Comparison of ENCODE assay signal across 12 cellular contexts in the genomic region with DNA sequence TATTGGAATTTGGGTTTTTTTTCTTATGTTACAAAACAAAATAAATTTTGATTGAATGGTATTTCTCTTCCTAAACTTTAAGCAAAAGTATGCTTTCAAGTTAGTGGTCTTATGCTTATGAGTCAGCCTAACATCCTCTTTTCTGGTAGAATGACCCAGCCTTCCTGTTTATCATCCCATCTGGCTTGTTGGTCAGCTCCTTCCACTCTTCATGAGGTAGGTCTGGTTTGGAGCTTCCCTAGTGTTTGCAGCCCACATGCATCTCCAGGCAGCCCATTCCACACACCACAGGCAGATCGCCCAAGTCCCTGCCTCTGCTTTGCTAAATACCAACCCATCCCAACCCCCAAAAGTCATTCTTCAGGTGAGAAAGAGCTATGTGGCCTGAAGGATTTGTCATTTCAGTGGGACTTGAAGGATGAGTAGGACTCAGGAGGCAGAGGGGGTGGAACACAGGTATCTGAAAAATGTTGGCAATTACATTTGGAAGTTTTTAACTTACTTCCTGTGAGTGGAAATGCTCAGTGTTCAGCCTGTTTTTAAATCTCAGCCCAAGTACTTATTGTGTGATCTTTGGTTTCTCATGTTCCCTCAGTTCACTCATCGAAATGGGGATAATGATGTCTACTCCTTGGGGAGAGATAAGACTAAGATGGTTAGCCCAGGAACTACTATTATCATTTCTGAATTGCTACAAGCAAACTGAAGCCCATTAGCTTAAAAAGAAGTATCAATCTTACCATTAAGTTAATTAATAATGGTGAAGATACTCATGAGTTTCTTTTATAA.
A peak's percentile ranks its signal among the peaks of the same experiment; 100 is the strongest.
DNase-seq lines count a peak whose midpoint lies in the region; ATAC-seq and TF ChIP-seq lines count a peak whose summit lies in the region.
"Had no signal": no experiment of that assay in that cellular context is flagged by ENCODE, and none has a peak within 500 bp of the region (broad histone marks: within the 10 kb centered on the region; RNA-seq: fewer than 3 reads in every experiment).

No MANE protein-coding gene starts in this region.

- DNase-seq in left cardiac atrium (no peak), left ventricle myocardium inferior (no peak), SJSA1 (ENCODE audit: low read depth in 1 of 2, low spot score in 2 of 2) (peak; percentile 71 to 82), fibroblast of villous mesenchyme (ENCODE audit: low read depth) (peak; percentile 89), stromal cell of bone marrow (ENCODE audit: low read depth) (peak; percentile 65), left lobe of liver (ENCODE audit: low spot score) (no peak), substantia nigra (lab: John Stamatoyannopoulos, UW) (no peak)
- DNase-seq: activated B cell treated with CpG ODN at 0.5 μM for 24 hours; activated naive CD4-positive, alpha-beta T cell treated with anti-CD3 and anti-CD28 coated beads, Interleukin-2, amount 50 U/mL, for 16 hours; NCI-H774; stimulated activated naive CD4-positive, alpha-beta T cell treated with Interleukin-2 at 50 U/mL for 16 hours had no signal

- H3K27me3 ChIP-seq in left ventricle myocardium inferior (ENCODE audit: low read depth) (no peaks in the 10 kb centered on the region), SJSA1 (replicated peaks) (no peaks in the 10 kb centered on the region)

- H3K4me3 ChIP-seq in left ventricle myocardium inferior (no peak overlapping the region), SJSA1 (no peak overlapping the region), fibroblast of villous mesenchyme (ENCODE audit: low read depth, low read length) (no peak overlapping the region)

- TF ChIP-seq CTCF in left ventricle myocardium inferior (IDR thresholded peaks at IDR 0.05; ENCODE audit: borderline replicate concordance) (no peak), fibroblast of villous mesenchyme (IDR thresholded peaks at IDR 0.05; ENCODE audit: insufficient read depth, low read depth, low read length) (no peak)

- ATAC-seq in left cardiac atrium (peak; percentile 38 to 60), GM18861 (IDR thresholded peaks at IDR 0.05; ENCODE audit: unreplicated experiment) (no peak), left lobe of liver (no peak)

- H3K36me3 ChIP-seq in left ventricle myocardium inferior (no peaks in the 10 kb centered on the region), SJSA1 (no peaks in the 10 kb centered on the region)

- H3K4me1 ChIP-seq in left ventricle myocardium inferior: no peaks in the 10 kb centered on the region
- peaks cover 39% of the 10 kb centered on the region for H3K4me1 ChIP-seq in SJSA1 (replicated peaks)

- intact Hi-C loops in left cardiac atrium (cut with DNase I) (no loop called here), left ventricle myocardium inferior (cut with micrococcal nuclease) (no loop called here)

- H3K27ac ChIP-seq in left ventricle myocardium inferior (replicated peaks): no peak overlapping the region
- peak overlapping the region; percentile 66 for H3K27ac ChIP-seq in SJSA1
- no peak overlapping the region for H3K27ac ChIP-seq in substantia nigra (ENCODE audit: low read depth, low read length, poor library complexity, severe bottlenecking)

- H3K9me3 ChIP-seq in left ventricle myocardium inferior (replicated peaks) (no peaks in the 10 kb centered on the region), SJSA1 (replicated peaks) (no peaks in the 10 kb centered on the region)

Comparison
In these comparisons a context has a peak if more than half of its experiments do, and no peak if none do; other contexts are left out.
1. ATAC-seq: peak in left cardiac atrium (2 of 2); none in GM18861 (single experiment) and left lobe of liver (single experiment).
2. DNase-seq: peak in SJSA1 (2 of 2), fibroblast of villous mesenchyme (single experiment) and stromal cell of bone marrow (single experiment); none in left cardiac atrium (single experiment), left ventricle myocardium inferior (single experiment), left lobe of liver (single experiment) and substantia nigra (0 of 49).